Comparison of ENCODE assay signal across 8 cellular contexts in the genomic region with DNA sequence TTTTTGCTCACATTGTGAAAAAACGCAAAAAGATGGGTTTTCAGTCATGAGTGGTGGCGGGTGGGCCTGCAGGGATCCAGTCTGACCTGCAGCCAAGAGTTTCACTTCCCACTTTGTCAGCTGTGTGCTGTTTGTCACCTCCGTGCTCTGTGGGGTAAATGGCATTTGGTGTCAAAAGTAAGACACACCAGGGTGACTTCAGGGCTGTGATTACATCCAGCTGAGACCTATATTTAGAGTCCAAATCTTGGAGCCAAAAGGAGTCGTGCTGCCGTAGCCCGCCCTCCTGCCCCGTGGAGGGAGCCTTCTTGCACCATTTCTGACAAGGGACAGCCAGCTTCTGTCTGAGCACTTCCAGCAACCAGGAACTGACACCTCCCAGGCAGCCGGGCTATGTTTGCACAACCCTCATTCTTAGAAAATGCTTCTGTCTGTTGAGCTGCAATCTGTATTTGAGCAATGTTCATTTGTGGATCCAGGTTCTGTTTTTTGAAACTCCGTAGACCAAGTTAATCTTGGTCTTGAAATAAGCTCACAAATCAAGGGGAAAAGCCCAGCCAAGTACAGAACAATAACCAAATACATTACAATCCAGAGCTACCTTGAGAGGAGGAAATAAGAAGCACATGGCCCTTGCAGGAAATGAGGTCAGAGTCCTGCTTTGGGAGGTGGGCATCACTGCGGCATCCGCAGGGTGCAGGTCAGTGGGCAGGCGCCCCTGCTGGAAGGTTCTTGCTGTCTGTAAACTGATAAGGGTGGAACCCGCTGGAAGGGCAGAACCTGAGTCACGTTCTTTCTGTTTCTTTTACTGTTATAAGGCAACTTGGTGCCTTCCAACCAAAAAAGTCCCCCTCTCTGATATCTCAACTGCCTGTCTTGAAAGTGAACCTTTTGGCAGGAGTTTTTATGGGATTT. TPM values are rescaled to one million over a fixed set of nuclear protein-coding genes. Genes with fewer than 3 reads are reported as not detected.
DNase-seq lines count a peak whose midpoint lies in the region; ATAC-seq and TF ChIP-seq lines count a peak whose summit lies in the region.

No MANE protein-coding gene starts in this region.

- peak overlapping the region; percentile 30 to 94 (median 92) for H3K27ac Mint-ChIP-seq in brain

- peak overlapping the region; percentile 83 for H3K27ac ChIP-seq in C4-2B

- DNase-seq in HT1080 (ENCODE audit: low read depth) (peak; percentile 52), UCSD-AML1 (lab: John Stamatoyannopoulos, UW; ENCODE audit: unreplicated experiment) (peak; percentile 60), left colon (peak; percentile 75 to 83)
- peak; percentile 73 for DNase-seq in stimulated activated CD4-positive, alpha-beta T cell treated with anti-CD3 and anti-CD28 coated beads, Interleukin-4, amount 100 ng/mL, for 1 hour

- no peak; the same call in 1 of the 2 replicates for TF ChIP-seq CTCF in C4-2B (conservative IDR thresholded peaks at IDR 0.05)
- no peak for TF ChIP-seq CTCF in brain (conservative IDR thresholded peaks at IDR 0.05)

- H3K4me1 Mint-ChIP-seq in brain = peaks cover 97% of the 10 kb centered on the region

- peaks cover 0 to 2% (median 0%) of the 10 kb centered on the region in 5 experiments for H3K9me3 Mint-ChIP-seq in brain

- peak overlapping the region; percentile 39 to 78 (median 56) for H3K4me3 Mint-ChIP-seq in brain

- peaks cover 3% of the 10 kb centered on the region for H3K27me3 Mint-ChIP-seq in brain

- intact Hi-C loops in left colon (cut with DNase I, micrococcal nuclease) = no loop called here

- H3K36me3 Mint-ChIP-seq in brain = peaks cover 5% of the 10 kb centered on the region

- peak; percentile 43 for ATAC-seq in GM19397 (IDR thresholded peaks at IDR 0.05; ENCODE audit: unreplicated experiment)
- ATAC-seq in left colon = peak; percentile 67
- no peak for ATAC-seq in HG03520 (IDR thresholded peaks at IDR 0.05; ENCODE audit: unreplicated experiment)

RNA-seq across cellular contexts. Expression of a gene that starts 14.4 kb away (rescaled TPM):
- total RNA-seq in HT1080 (2014; rRNA removed; shearing (Covaris generic)) = not detected in 2 replicates
- polyA plus RNA-seq in HT1080 (2015; cell fraction: cytosol; rRNA removed) = 0.12 and 0.16 TPM in 2 replicates
- 0.12 and 0.33 TPM in 2 replicates for polyA plus RNA-seq in HT1080 (2015; cell fraction: nucleus; rRNA removed)
- polyA plus RNA-seq in brain (ENCODE audit: insufficient read depth, low read depth, low replicate concordance) = 31.4 TPM
- total RNA-seq in left colon = 10 to 100 TPM; 17.0 to 86.9 TPM

Comparison
In these comparisons a context has a peak if more than half of its experiments do, and no peak if none do; other contexts are left out.
1. RNA of a gene that starts 14.4 kb away (total RNA-seq): 17.0 to 86.9 TPM in left colon; not detected in HT1080; every median in the first group is over 10 times any median in the second.
2. Peak in every context shown above with its lines, with median percentiles within 50 percentile points of each other: DNase-seq.